Comparison of ENCODE assay signal across 8 cellular contexts in genomic region chr5:5422819-5423515, GRCh38. TPM values are rescaled to one million over a fixed set of nuclear protein-coding genes. Genes with fewer than 3 reads are reported as not detected.
A peak's percentile ranks its signal among the peaks of the same experiment; 100 is the strongest.
DNase-seq lines count a peak whose midpoint lies in the region; ATAC-seq, FAIRE-seq and TF ChIP-seq lines count a peak whose summit lies in the region.

No MANE protein-coding gene starts in this region.

- TF ChIP-seq CTCF in Loucy (conservative IDR thresholded peaks at IDR 0.05; ENCODE audit: low read length), result no peak
- no peak for TF ChIP-seq CTCF in bronchial epithelial cell (IDR thresholded peaks at IDR 0.05; ENCODE audit: insufficient read depth, low read length, severe bottlenecking)
- no peak for TF ChIP-seq CTCF in mucosa of descending colon (IDR thresholded peaks at IDR 0.05)

- peak overlapping the region; percentile 82 for H3K9ac ChIP-seq in Loucy (ENCODE audit: low read depth, low read length, poor library complexity, severe bottlenecking)

- peak overlapping the region; percentile 60; the same call in 1 of the 2 replicates for H2AFZ ChIP-seq in Loucy (ENCODE audit: low read length)

- H3K4me1 ChIP-seq in Loucy (ENCODE audit: insufficient read depth, low read length, poor library complexity, severe bottlenecking) (peaks cover 62% of the 10 kb centered on the region), mucosa of descending colon (ENCODE audit: low read depth) (peaks cover 20% of the 10 kb centered on the region)

- peaks cover 35% of the 10 kb centered on the region for H4K20me1 ChIP-seq in Loucy (ENCODE audit: insufficient read depth, low read length, poor library complexity, severe bottlenecking)

- DNase-seq in bronchial epithelial cell (ENCODE audit: low read depth), result peak; percentile 4
- peak in 1 of 3 donors; percentile 5 for DNase-seq in mucosa of descending colon
- no peak for DNase-seq in GF-D8 (lab: John Stamatoyannopoulos, UW)
- no peak for DNase-seq in activated CD4-positive, alpha-beta T cell treated with anti-CD3 and anti-CD28 coated beads for 1 hour
- no peak for DNase-seq in NK-92 treated with Interleukin-12 subunit alpha and Interleukin-12 subunit beta, amount 100 ng/mL, for 24 hours (lab: John Stamatoyannopoulos, UW)

- ATAC-seq in GM18498 (IDR thresholded peaks at IDR 0.05; ENCODE audit: unreplicated experiment) (peak; percentile 26), GM21825 (IDR thresholded peaks at IDR 0.05; ENCODE audit: unreplicated experiment) (peak; percentile 17), mucosa of descending colon (peak; percentile 3)

- no peaks in the 10 kb centered on the region for H3K9me2 ChIP-seq in Loucy (replicated peaks; ENCODE audit: low read depth, low read length)

- FAIRE-seq in bronchial epithelial cell (lab: Jason Lieb, UNC), result no peak

- H3K4me3 ChIP-seq in Loucy (ENCODE audit: low read length, poor library complexity, severe bottlenecking) (peak overlapping the region; percentile 95), bronchial epithelial cell (ENCODE audit: low read depth, low read length) (peak overlapping the region; percentile 80), mucosa of descending colon (peak overlapping the region; percentile 98)

- H3K27me3 ChIP-seq in Loucy (ENCODE audit: insufficient read depth, low read length, poor library complexity, severe bottlenecking), result no peaks in the 10 kb centered on the region
- H3K27me3 ChIP-seq in bronchial epithelial cell (ENCODE audit: control insufficient read depth, insufficient read depth, low read length), result no peaks in the 10 kb centered on the region

- H3K9me3 ChIP-seq in Loucy (ENCODE audit: insufficient read depth, low read depth, low read length), result no peaks in the 10 kb centered on the region
- no peaks in the 10 kb centered on the region for H3K9me3 ChIP-seq in mucosa of descending colon

- peaks cover 54% of the 10 kb centered on the region for H3K79me2 ChIP-seq in Loucy (ENCODE audit: insufficient read depth, low read length)

- no peaks in the 10 kb centered on the region for H3F3A ChIP-seq in Loucy (ENCODE audit: low read depth)

- peak overlapping the region; percentile 90 for H3K4me2 ChIP-seq in Loucy (ENCODE audit: low read depth, low read length, poor library complexity, severe bottlenecking)

- H3K36me3 ChIP-seq in Loucy (ENCODE audit: insufficient read depth, low read length), result no peaks in the 10 kb centered on the region
- no peaks in the 10 kb centered on the region for H3K36me3 ChIP-seq in bronchial epithelial cell (ENCODE audit: control insufficient read depth, insufficient read depth, low read length)
- peaks cover 4% of the 10 kb centered on the region for H3K36me3 ChIP-seq in mucosa of descending colon (ENCODE audit: low read depth)

- intact Hi-C loops in mucosa of descending colon (cut with DNase I, micrococcal nuclease), result no loop called here

RNA-seq across cellular contexts. Expression of gene ICE1, which starts 0.5 kb away (rescaled TPM):
- total RNA-seq in bronchial epithelial cell (17.4 and 19.7 TPM in 2 replicates), mucosa of descending colon (10 to 100 TPM; 16.9 to 30.7 (median 18.1) TPM)
